9 cellular contexts compared by ENCODE assay signal in genomic region chr19:3338541-3339181, GRCh38. TPM values are rescaled to one million over a fixed set of nuclear protein-coding genes. Genes with fewer than 3 reads are reported as not detected.
DNase-seq lines count a peak whose midpoint lies in the region; ATAC-seq and TF ChIP-seq lines count a peak whose summit lies in the region.
"Had no signal": no experiment of that assay in that cellular context is flagged by ENCODE, and none has a peak within 500 bp of the region (broad histone marks: within the 10 kb centered on the region; RNA-seq: fewer than 3 reads in every experiment).

No MANE protein-coding gene starts in this region.

- DNase-seq in HT-29 (ENCODE audit: low spot score) (peak; percentile 48), SW 1271 (lab: John Stamatoyannopoulos, UW) (no peak), NCI-H187 treated with DMSO at 0.1 percent for 48 hours (lab: John Stamatoyannopoulos, UW) (no peak)
- DNase-seq in activated CD8-positive, alpha-beta memory T cell treated with anti-CD3 and anti-CD28 coated beads, Interleukin-2, amount 10 ng/mL, durations not matched to agents 7 days and 5 days: peak; percentile 63
- peak; percentile 34 for DNase-seq in stimulated activated CD8-positive, alpha-beta memory T cell treated with anti-CD3 and anti-CD28 coated beads, Interleukin-15, amount 100 ng/mL, for 1 hour (ENCODE audit: low read depth)
- DNase-seq: SHP77 had no signal

- TF ChIP-seq EP300 in gastroesophageal sphincter (IDR thresholded peaks at IDR 0.05): no peak

- H3K4me1 Mint-ChIP-seq in activated CD8-positive, alpha-beta memory T cell treated with anti-CD3 and anti-CD28 coated beads, Interleukin-2, amount 10 ng/mL, durations not matched to agents 7 days and 5 days: peaks cover 6% of the 10 kb centered on the region

- no peaks in the 10 kb centered on the region for H3K9me3 Mint-ChIP-seq in activated CD8-positive, alpha-beta memory T cell treated with anti-CD3 and anti-CD28 coated beads, Interleukin-2, amount 10 ng/mL, durations not matched to agents 7 days and 5 days (ENCODE audit: low read depth)

- no peak for TF ChIP-seq CTCF in gastroesophageal sphincter (IDR thresholded peaks at IDR 0.05)

- H3K4me1 ChIP-seq in gastroesophageal sphincter: peaks cover 19 to 87% (median 51%) of the 10 kb centered on the region in 3 donors

- WGBS in gastroesophageal sphincter (ENCODE audit: low coverage in 1 of 2), 2 donors: 44 to 87% methylated on average over 3 to 6 of the region's 12 CpGs

- H3K36me3 Mint-ChIP-seq in activated CD8-positive, alpha-beta memory T cell treated with anti-CD3 and anti-CD28 coated beads, Interleukin-2, amount 10 ng/mL, durations not matched to agents 7 days and 5 days: no peaks in the 10 kb centered on the region

- H3K9me3 ChIP-seq in gastroesophageal sphincter: no peaks in the 10 kb centered on the region

- no peak overlapping the region for H3K27ac Mint-ChIP-seq in activated CD8-positive, alpha-beta memory T cell treated with anti-CD3 and anti-CD28 coated beads, Interleukin-2, amount 10 ng/mL, durations not matched to agents 7 days and 5 days

- H3K27me3 Mint-ChIP-seq in activated CD8-positive, alpha-beta memory T cell treated with anti-CD3 and anti-CD28 coated beads, Interleukin-2, amount 10 ng/mL, durations not matched to agents 7 days and 5 days: no peaks in the 10 kb centered on the region

- peak; percentile 74 for ATAC-seq in activated CD8-positive, alpha-beta memory T cell treated with anti-CD3 and anti-CD28 coated beads, Interleukin-2, amount 10 ng/mL, durations not matched to agents 7 days and 5 days
- ATAC-seq in gastroesophageal sphincter (no peak), GM21717 (IDR thresholded peaks at IDR 0.05; ENCODE audit: unreplicated experiment) (no peak), GM18505 (IDR thresholded peaks at IDR 0.05; ENCODE audit: unreplicated experiment) (no peak)

- H3K4me3 ChIP-seq in gastroesophageal sphincter: no peak overlapping the region

- CTCF ChIA-PET in activated CD8-positive, alpha-beta memory T cell treated with anti-CD3 and anti-CD28 coated beads, Interleukin-2, amount 10 ng/mL, durations not matched to agents 7 days and 5 days (lab: Charles Lee): interaction anchor here (0.7 to 2.0 kb wide), 3 partner anchors 12 to 331 kb away, joined by 3 to 7 read pairs (median 6); no protein-coding TSS in a partner anchor

- no peak overlapping the region for H3K4me3 Mint-ChIP-seq in activated CD8-positive, alpha-beta memory T cell treated with anti-CD3 and anti-CD28 coated beads, Interleukin-2, amount 10 ng/mL, durations not matched to agents 7 days and 5 days

- TF ChIP-seq POLR2A in gastroesophageal sphincter (IDR thresholded peaks at IDR 0.05) (no peak), GM18505 (IDR thresholded peaks at IDR 0.05; ENCODE audit: borderline replicate concordance, extremely low read depth, insufficient read depth, insufficient read length) (no peak)

- no peaks in the 10 kb centered on the region for H3K27me3 ChIP-seq in gastroesophageal sphincter

- peak overlapping the region; percentile 36 to 94 (median 92) for H3K27ac ChIP-seq in gastroesophageal sphincter

- no peaks in the 10 kb centered on the region for H3K36me3 ChIP-seq in gastroesophageal sphincter

RNA-seq across cellular contexts. Expression of gene NFIC, which starts 27.7 kb away (rescaled TPM):
- total RNA-seq in HT-29 (2014; rRNA removed; shearing (Covaris generic)): 23.1 and 34.2 TPM in 2 replicates
- total RNA-seq in activated CD8-positive, alpha-beta memory T cell treated with anti-CD3 and anti-CD28 coated beads, Interleukin-2, amount 10 ng/mL, durations not matched to agents 7 days and 5 days: 10 to 100 TPM; 14.0 to 15.1 TPM
- 100 to 1,000 TPM; 125 to 285 (median 155) TPM for total RNA-seq in gastroesophageal sphincter

Comparison
In these comparisons a context has a peak if more than half of its experiments do, and no peak if none do; other contexts are left out.
1. DNase-seq: peak in HT-29 (single experiment), activated CD8-positive, alpha-beta memory T cell treated with anti-CD3 and anti-CD28 coated beads, Interleukin-2, amount 10 ng/mL, durations not matched to agents 7 days and 5 days (single experiment) and stimulated activated CD8-positive, alpha-beta memory T cell treated with anti-CD3 and anti-CD28 coated beads, Interleukin-15, amount 100 ng/mL, for 1 hour (single experiment); none in SW 1271 (0 of 2) and NCI-H187 treated with DMSO at 0.1 percent for 48 hours (single experiment).